In genomic region chr15:62895905-62896316, GRCh38 we compare ENCODE assay signal across 8 cellular contexts.
DNase-seq lines count a peak whose midpoint lies in the region; ATAC-seq, FAIRE-seq and TF ChIP-seq lines count a peak whose summit lies in the region.

No MANE protein-coding gene starts in this region.

- peaks cover 15% of the 10 kb centered on the region for H3K27me3 Mint-ChIP-seq in activated T-helper 17 cell treated with anti-CD3 and anti-CD28 coated beads, Interleukin-2, amount 50 U/mL, for 72 hours

- no peaks in the 10 kb centered on the region for H3K36me3 Mint-ChIP-seq in activated T-helper 17 cell treated with anti-CD3 and anti-CD28 coated beads, Interleukin-2, amount 50 U/mL, for 72 hours (ENCODE audit: low read depth)

- no peaks in the 10 kb centered on the region for H3K4me1 Mint-ChIP-seq in activated T-helper 17 cell treated with anti-CD3 and anti-CD28 coated beads, Interleukin-2, amount 50 U/mL, for 72 hours

- H3K9ac ChIP-seq in MM.1S (ENCODE audit: low read length): no peak overlapping the region

- peak; percentile 99 for FAIRE-seq in G401.6 (lab: Jason Lieb, UNC)

- no peak for ATAC-seq in GM18511 (IDR thresholded peaks at IDR 0.05; ENCODE audit: unreplicated experiment)
- no peak for ATAC-seq in activated T-helper 17 cell treated with anti-CD3 and anti-CD28 coated beads, Interleukin-2, amount 50 U/mL, for 72 hours (replicated peaks)

- no peaks in the 10 kb centered on the region for H3K9me3 Mint-ChIP-seq in activated T-helper 17 cell treated with anti-CD3 and anti-CD28 coated beads, Interleukin-2, amount 50 U/mL, for 72 hours

- no peaks in the 10 kb centered on the region for H4K20me1 ChIP-seq in MM.1S (ENCODE audit: insufficient read depth, low read length)

- H3K27me3 ChIP-seq in MM.1S (replicated peaks; ENCODE audit: insufficient read depth, low read length): no peaks in the 10 kb centered on the region

- H3K9me2 ChIP-seq in MM.1S (replicated peaks; ENCODE audit: insufficient read depth, low read length): no peaks in the 10 kb centered on the region

- no peaks in the 10 kb centered on the region for H3K36me3 ChIP-seq in MM.1S (replicated peaks; ENCODE audit: insufficient read depth, low read length)

- no peak overlapping the region for H2AFZ ChIP-seq in MM.1S (ENCODE audit: low read length)

- peak; percentile 6 for DNase-seq in SW480 (ENCODE audit: low spot score)
- peak; percentile 90 for DNase-seq in fibroblast of the aortic adventitia (ENCODE audit: low read depth)
- DNase-seq in pulmonary artery endothelial cell (ENCODE audit: low read depth, low spot score): peak; percentile 85
- no peak for DNase-seq in MM.1S
- DNase-seq in activated gamma-delta T cell treated with Interleukin-2 at 50 U/mL for 16 hours: no peak

- no peaks in the 10 kb centered on the region for H3F3A ChIP-seq in MM.1S (ENCODE audit: insufficient read depth, low read length)

- H3K4me1 ChIP-seq in MM.1S (ENCODE audit: low read length): no peaks in the 10 kb centered on the region

- TF ChIP-seq CTCF in fibroblast of the aortic adventitia (IDR thresholded peaks at IDR 0.05; ENCODE audit: insufficient read depth, low read length) (no peak), MM.1S (IDR thresholded peaks at IDR 0.05; ENCODE audit: low read length) (no peak)

- H3K4me3 ChIP-seq in fibroblast of the aortic adventitia (ENCODE audit: low read depth, low read length) (no peak overlapping the region), MM.1S (ENCODE audit: low read length) (no peak overlapping the region)

- H3K27ac ChIP-seq in MM.1S (ENCODE audit: low read length): no peak overlapping the region

- no peaks in the 10 kb centered on the region for H3K79me2 ChIP-seq in MM.1S (ENCODE audit: low read length)

- H3K4me2 ChIP-seq in MM.1S (ENCODE audit: low read depth, low read length): no peak overlapping the region

- no peak overlapping the region for H3K4me3 Mint-ChIP-seq in activated T-helper 17 cell treated with anti-CD3 and anti-CD28 coated beads, Interleukin-2, amount 50 U/mL, for 72 hours

- H3K9me3 ChIP-seq in MM.1S (replicated peaks; ENCODE audit: insufficient read depth, low read length): no peaks in the 10 kb centered on the region

- no peak overlapping the region for H3K27ac Mint-ChIP-seq in activated T-helper 17 cell treated with anti-CD3 and anti-CD28 coated beads, Interleukin-2, amount 50 U/mL, for 72 hours

Comparison
In these comparisons a context has a peak if more than half of its experiments do, and no peak if none do; other contexts are left out.
1. DNase-seq: peak in SW480 (single experiment), fibroblast of the aortic adventitia (single experiment) and pulmonary artery endothelial cell (single experiment); none in MM.1S (single experiment) and activated gamma-delta T cell treated with Interleukin-2 at 50 U/mL for 16 hours (single experiment).